ENCODE assay signal across 19 cellular contexts in genomic region chr3:114892117-114892870, GRCh38.
A peak's percentile ranks its signal among the peaks of the same experiment; 100 is the strongest.
DNase-seq lines count a peak whose midpoint lies in the region; ATAC-seq, FAIRE-seq and TF ChIP-seq lines count a peak whose summit lies in the region.
"Had no signal": no experiment of that assay in that cellular context is flagged by ENCODE, and none has a peak within 500 bp of the region (broad histone marks: within the 10 kb centered on the region; RNA-seq: fewer than 3 reads in every experiment).

No MANE protein-coding gene starts in this region.

- ATAC-seq in GM23338: no peak
- ATAC-seq: activated CD8-positive, alpha-beta T cell treated with anti-CD3 and anti-CD28 coated beads, Interleukin-2, amount 10 ng/mL, durations not matched to agents 7 days and 5 days had no signal

- H3F3A ChIP-seq in GM23338 (replicated peaks; ENCODE audit: low read depth): no peaks in the 10 kb centered on the region

- no peak overlapping the region for H3K4me3 ChIP-seq in GM23338
- H3K4me3 ChIP-seq in liver (ENCODE audit: low read depth in 1 of 3, low read length in 3 of 3): no peak overlapping the region
- H3K4me3 ChIP-seq: BLaER1, SK-N-MC had no signal

- no peaks in the 10 kb centered on the region; the same call in 2 of the 3 replicates for H3K4me1 Mint-ChIP-seq in GM23338

- WGBS in liver: 53% methylated on average over 2 of the region's 2 CpGs

- no peak overlapping the region for H2AFZ ChIP-seq in GM23338
- H2AFZ ChIP-seq: parathyroid adenoma had no signal

- H3K27me3 ChIP-seq in GM23338 (ENCODE audit: insufficient read depth) (no peaks in the 10 kb centered on the region), liver (ENCODE audit: control insufficient read depth in 4 of 4, insufficient read depth in 4 of 4, low read length in 3 of 4) (no peaks in the 10 kb centered on the region)
- H3K27me3 ChIP-seq: BLaER1 had no signal

- no peaks in the 10 kb centered on the region for H3K36me3 ChIP-seq in GM23338 (ENCODE audit: insufficient read depth)
- no peaks in the 10 kb centered on the region for H3K36me3 ChIP-seq in liver (ENCODE audit: control insufficient read depth in 4 of 4, insufficient read depth in 3 of 4, low read depth in 1 of 4, low read length in 3 of 4)
- H3K36me3 ChIP-seq: BLaER1 had no signal

- no peaks in the 10 kb centered on the region for H4K20me1 ChIP-seq in GM23338 (replicated peaks; ENCODE audit: insufficient read depth)
- H4K20me1 ChIP-seq: BLaER1 had no signal

- FAIRE-seq in urothelium cell line (lab: Jason Lieb, UNC): no peak
- FAIRE-seq: HTR-8/SVneo, keratinocyte had no signal

- no peak overlapping the region for H3K27ac ChIP-seq in GM23338 (ENCODE audit: low read depth)
- H3K27ac ChIP-seq in liver (ENCODE audit: low read depth in 1 of 2, low read length in 2 of 2): peak overlapping the region; percentile 48 to 66
- H3K27ac ChIP-seq: BLaER1, parathyroid adenoma, SK-N-MC had no signal

- DNase-seq in GM23338 (ENCODE audit: low spot score): no peak
- peak; percentile 54 for DNase-seq in NCI-H2029 treated with DMSO at 0.1 percent for 48 hours (lab: John Stamatoyannopoulos, UW)
- peak; percentile 59 to 70 for DNase-seq in SHP77 (lab: John Stamatoyannopoulos, UW)
- no peak for DNase-seq in germinal center (ENCODE audit: low spot score)
- no peak for DNase-seq in activated CD4-positive, alpha-beta T cell treated with anti-CD3 and anti-CD28 coated beads for 4 hours
- DNase-seq in T-helper 2 cell: no peak
- DNase-seq in urothelium cell line (ENCODE audit: low spot score): no peak
- DNase-seq: activated CD8-positive, alpha-beta T cell treated with anti-CD3 and anti-CD28 coated beads, Interleukin-2, amount 10 ng/mL, durations not matched to agents 7 days and 5 days; aorta; GOT3; stimulated activated CD4-positive, alpha-beta T cell treated with anti-CD3 and anti-CD28 coated beads, Interleukin-12 subunit alpha, Interleukin-12 subunit beta, amount 100 ng/mL, for 4 hours had no signal

- no peaks in the 10 kb centered on the region for H3K27me3 Mint-ChIP-seq in GM23338 (ENCODE audit: insufficient read depth, low read depth, poor library complexity)
- H3K27me3 Mint-ChIP-seq: dendritic cell treated with granulocyte-macrophage colony-stimulating factor and Interleukin-4, amounts not matched to agents 40 ng/mL and 50 ng/mL, for 4 days had no signal

- H3K36me3 Mint-ChIP-seq in GM23338 (ENCODE audit: low read depth): no peaks in the 10 kb centered on the region

- no peaks in the 10 kb centered on the region for H3K9me2 ChIP-seq in GM23338 (ENCODE audit: insufficient read depth)

- H3K79me2 ChIP-seq in GM23338 (replicated peaks; ENCODE audit: insufficient read depth): no peaks in the 10 kb centered on the region
- H3K79me2 ChIP-seq: parathyroid adenoma had no signal

- H3K9ac ChIP-seq in liver (ENCODE audit: low read depth in 1 of 2, low read length in 2 of 2): no peak overlapping the region
- H3K9ac ChIP-seq: BLaER1, parathyroid adenoma had no signal

- H3K9me3 ChIP-seq in liver (ENCODE audit: control insufficient read depth in 4 of 4, low read length in 3 of 4): no peaks in the 10 kb centered on the region
- H3K9me3 ChIP-seq: BLaER1 had no signal

- no peak overlapping the region for H3K4me2 ChIP-seq in GM23338
- H3K4me2 ChIP-seq: BLaER1 had no signal

- no peak for TF ChIP-seq CTCF in GM23338 (conservative IDR thresholded peaks at IDR 0.05; ENCODE audit: low read depth in 2 of 2)
- no peak for TF ChIP-seq CTCF in liver (IDR thresholded peaks at IDR 0.05; ENCODE audit: low read depth, low read length, missing input control)

- no peak for TF ChIP-seq RAD21 in liver (IDR thresholded peaks at IDR 0.05)

- H3K4me3 Mint-ChIP-seq in GM23338: no peak overlapping the region
- H3K4me3 Mint-ChIP-seq: activated CD8-positive, alpha-beta T cell treated with anti-CD3 and anti-CD28 coated beads, Interleukin-2, amount 10 ng/mL, durations not matched to agents 7 days and 5 days; dendritic cell treated with granulocyte-macrophage colony-stimulating factor and Interleukin-4, amounts not matched to agents 40 ng/mL and 50 ng/mL, for 4 days had no signal

- no peaks in the 10 kb centered on the region for H3K9me3 Mint-ChIP-seq in GM23338
- H3K9me3 Mint-ChIP-seq: activated T-helper 2 cell treated with anti-CD3 and anti-CD28 coated beads, Interferon-gamma antibody, Interleukin-2, Interleukin-4, amounts not matched to agents 10 μg/mL and 5 μg/mL and 100 μg/mL, durations not matched to agents 14 hours and 24 hours and 36 hours; dendritic cell treated with granulocyte-macrophage colony-stimulating factor and Interleukin-4, amounts not matched to agents 40 ng/mL and 50 ng/mL, for 4 days had no signal

- peak overlapping the region; percentile 6; the same call in 1 of the 2 replicates for H3K27ac Mint-ChIP-seq in GM23338
- H3K27ac Mint-ChIP-seq: activated CD8-positive, alpha-beta T cell treated with anti-CD3 and anti-CD28 coated beads, Interleukin-2, amount 10 ng/mL, durations not matched to agents 7 days and 5 days; activated T-helper 2 cell treated with anti-CD3 and anti-CD28 coated beads, Interferon-gamma antibody, Interleukin-2, Interleukin-4, amounts not matched to agents 10 μg/mL and 5 μg/mL and 100 μg/mL, durations not matched to agents 14 hours and 24 hours and 36 hours; dendritic cell treated with granulocyte-macrophage colony-stimulating factor and Interleukin-4, amounts not matched to agents 40 ng/mL and 50 ng/mL, for 4 days had no signal

- H3K4me1 ChIP-seq in GM23338 (ENCODE audit: insufficient read depth) (no peaks in the 10 kb centered on the region), liver (ENCODE audit: control insufficient read depth in 4 of 4, insufficient read depth in 4 of 4, low read length in 3 of 4) (peaks cover 7 to 46% (median 28%) of the 10 kb centered on the region in 4 donors)
- H3K4me1 ChIP-seq: BLaER1, parathyroid adenoma had no signal

TF ChIP-seq in GM23338, 12 proteins besides CTCF, POLR2A, EP300 and RAD21 (continues in another document):
- TF ChIP-seq ZNF114 (CRISPR knock-in tag; IDR thresholded peaks at IDR 0.05): no peak
- no peak for TF ChIP-seq STAT1 (IDR thresholded peaks at IDR 0.05; ENCODE audit: unreplicated experiment)
- TF ChIP-seq POLR2AphosphoS5 (IDR thresholded peaks at IDR 0.05; ENCODE audit: low read depth): no peak

TF ChIP-seq in liver, 16 proteins besides CTCF, POLR2A, EP300 and RAD21:
- TF ChIP-seq TAF1 (conservative IDR thresholded peaks at IDR 0.05) (peak; percentile 8), RXRA (IDR thresholded peaks at IDR 0.05) (no peak)
- TF ChIP-seq, protein P1, sequence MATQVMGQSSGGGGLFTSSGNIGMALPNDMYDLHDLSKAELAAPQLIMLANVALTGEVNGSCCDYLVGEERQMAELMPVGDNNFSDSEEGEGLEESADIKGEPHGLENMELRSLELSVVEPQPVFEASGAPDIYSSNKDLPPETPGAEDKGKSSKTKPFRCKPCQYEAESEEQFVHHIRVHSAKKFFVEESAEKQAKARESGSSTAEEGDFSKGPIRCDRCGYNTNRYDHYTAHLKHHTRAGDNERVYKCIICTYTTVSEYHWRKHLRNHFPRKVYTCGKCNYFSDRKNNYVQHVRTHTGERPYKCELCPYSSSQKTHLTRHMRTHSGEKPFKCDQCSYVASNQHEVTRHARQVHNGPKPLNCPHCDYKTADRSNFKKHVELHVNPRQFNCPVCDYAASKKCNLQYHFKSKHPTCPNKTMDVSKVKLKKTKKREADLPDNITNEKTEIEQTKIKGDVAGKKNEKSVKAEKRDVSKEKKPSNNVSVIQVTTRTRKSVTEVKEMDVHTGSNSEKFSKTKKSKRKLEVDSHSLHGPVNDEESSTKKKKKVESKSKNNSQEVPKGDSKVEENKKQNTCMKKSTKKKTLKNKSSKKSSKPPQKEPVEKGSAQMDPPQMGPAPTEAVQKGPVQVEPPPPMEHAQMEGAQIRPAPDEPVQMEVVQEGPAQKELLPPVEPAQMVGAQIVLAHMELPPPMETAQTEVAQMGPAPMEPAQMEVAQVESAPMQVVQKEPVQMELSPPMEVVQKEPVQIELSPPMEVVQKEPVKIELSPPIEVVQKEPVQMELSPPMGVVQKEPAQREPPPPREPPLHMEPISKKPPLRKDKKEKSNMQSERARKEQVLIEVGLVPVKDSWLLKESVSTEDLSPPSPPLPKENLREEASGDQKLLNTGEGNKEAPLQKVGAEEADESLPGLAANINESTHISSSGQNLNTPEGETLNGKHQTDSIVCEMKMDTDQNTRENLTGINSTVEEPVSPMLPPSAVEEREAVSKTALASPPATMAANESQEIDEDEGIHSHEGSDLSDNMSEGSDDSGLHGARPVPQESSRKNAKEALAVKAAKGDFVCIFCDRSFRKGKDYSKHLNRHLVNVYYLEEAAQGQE (IDR thresholded peaks at IDR 0.05): peak; percentile 14

Comparison
In these comparisons a context has a peak if more than half of its experiments do, and no peak if none do; other contexts are left out.
1. DNase-seq: peak in NCI-H2029 treated with DMSO at 0.1 percent for 48 hours (single experiment) and SHP77 (2 of 2); none in GM23338 (single experiment), germinal center (single experiment), activated CD4-positive, alpha-beta T cell treated with anti-CD3 and anti-CD28 coated beads for 4 hours (0 of 2), T-helper 2 cell (0 of 5) and urothelium cell line (single experiment).